In the genomic region with DNA sequence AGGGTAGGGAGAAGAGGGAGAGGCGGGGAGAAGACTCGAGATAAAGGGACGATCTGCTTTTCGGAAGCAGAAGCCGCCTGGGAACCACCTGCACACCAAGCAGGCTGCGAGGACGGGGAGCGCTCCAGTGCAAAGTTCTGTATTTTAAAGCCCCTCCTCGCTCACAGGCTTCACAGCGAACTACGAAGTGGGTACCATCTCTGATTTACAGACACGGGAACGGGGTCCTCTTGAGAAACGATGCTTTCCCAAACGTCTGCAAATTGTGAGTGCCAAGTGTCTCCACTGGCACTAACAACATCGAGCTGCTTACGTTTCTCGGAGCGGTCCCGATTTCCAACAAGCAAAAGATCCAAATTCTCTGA, we compare ENCODE assay signal across 2 cellular contexts.
A peak's percentile ranks its signal among the peaks of the same experiment; 100 is the strongest.
TF ChIP-seq lines count a peak whose summit lies in the region.

No MANE protein-coding gene starts in this region.

TF ChIP-seq in HEK293, 187 proteins besides CTCF, POLR2A, EP300 and RAD21:
- TF ChIP-seq ZNF544 (tag by site-specific recombination; IDR thresholded peaks at IDR 0.05) (no peak), ZNF335 (tag by site-specific recombination; conservative IDR thresholded peaks at IDR 0.05) (peak; percentile 88), ZNF404 (tag by site-specific recombination; IDR thresholded peaks at IDR 0.05) (0 out of 2 replicates have a peak, but pooled peaks have one; percentile 9), ZNF112 (tag by site-specific recombination; IDR thresholded peaks at IDR 0.05) (no peak)

TF ChIP-seq in GM12878, 131 proteins besides CTCF, POLR2A, EP300 and RAD21:
- TF ChIP-seq ZNF274 (IDR thresholded peaks at IDR 0.05; ENCODE audit: insufficient read depth, insufficient read length) (no peak), PRDM15 (CRISPR knock-in tag; IDR thresholded peaks at IDR 0.05) (no peak), ESRRA (IDR thresholded peaks at IDR 0.05; ENCODE audit: low read length) (no peak), NFXL1 (IDR thresholded peaks at IDR 0.05; ENCODE audit: borderline replicate concordance) (no peak), POLR2AphosphoS5 (IDR thresholded peaks at IDR 0.05; ENCODE audit: low read length) (no peak), LARP7 (IDR thresholded peaks at IDR 0.05) (no peak), SREBF2 (IDR thresholded peaks at IDR 0.05; ENCODE audit: low read length) (no peak), RCOR1 (conservative IDR thresholded peaks at IDR 0.05; ENCODE audit: low read depth, low read length) (no peak), E2F8 (IDR thresholded peaks at IDR 0.05; ENCODE audit: low read depth, partially characterized antibody) (no peak), CREB1 (IDR thresholded peaks at IDR 0.05; ENCODE audit: low read depth) (no peak), IRF4 (IDR thresholded peaks at IDR 0.05; ENCODE audit: low read depth, low read length) (no peak), ATF7 (IDR thresholded peaks at IDR 0.05; ENCODE audit: low read depth) (no peak), FOXK2 (IDR thresholded peaks at IDR 0.05) (no peak), MLLT1 (IDR thresholded peaks at IDR 0.05) (no peak)
- TF ChIP-seq, protein P1, sequence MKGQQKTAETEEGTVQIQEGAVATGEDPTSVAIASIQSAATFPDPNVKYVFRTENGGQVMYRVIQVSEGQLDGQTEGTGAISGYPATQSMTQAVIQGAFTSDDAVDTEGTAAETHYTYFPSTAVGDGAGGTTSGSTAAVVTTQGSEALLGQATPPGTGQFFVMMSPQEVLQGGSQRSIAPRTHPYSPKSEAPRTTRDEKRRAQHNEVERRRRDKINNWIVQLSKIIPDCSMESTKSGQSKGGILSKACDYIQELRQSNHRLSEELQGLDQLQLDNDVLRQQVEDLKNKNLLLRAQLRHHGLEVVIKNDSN (IDR thresholded peaks at IDR 0.05; ENCODE audit: borderline replicate concordance, extremely low read length, insufficient read depth, low read depth, low read length): no peak
